7 cellular contexts compared by ENCODE assay signal in genomic region chr16:46396133-46396882, GRCh38.
DNase-seq lines count a peak whose midpoint lies in the region; TF ChIP-seq lines count a peak whose summit lies in the region.
"Not testable (repeated sequence)": the region's sequence is repeated elsewhere in the genome, so short reads cannot be mapped to it uniquely, and the experiment has no call there.

No MANE protein-coding gene starts in this region.

- H3K9ac ChIP-seq in adipocyte (ENCODE audit: low read length): not testable (repeated sequence)

- H3K36me3 ChIP-seq in adipocyte (ENCODE audit: control insufficient read depth, insufficient read depth, low read length, severe bottlenecking); prostate gland: not testable (repeated sequence)

- not testable (repeated sequence) for H3K9me3 ChIP-seq in adipocyte (ENCODE audit: control insufficient read depth, low read length); prostate gland

- TF ChIP-seq POLR2A in prostate gland (IDR thresholded peaks at IDR 0.05): not testable (repeated sequence)

- not testable (repeated sequence) for H3K27me3 ChIP-seq in adipocyte (replicated peaks; ENCODE audit: control insufficient read depth, insufficient read depth, low read length); prostate gland (replicated peaks; ENCODE audit: insufficient read depth)

- WGBS in prostate gland: 74% methylated on average over 31 of the region's 31 CpGs

- H3K27ac ChIP-seq in prostate gland: not testable (repeated sequence)

- DNase-seq in H4 (ENCODE audit: low spot score): peak; percentile 6
- peak; percentile 33 for DNase-seq in RPMI7951 (ENCODE audit: low read depth)
- DNase-seq in adipocyte (ENCODE audit: low read depth): peak; percentile 4
- peak; percentile 24 for DNase-seq in dermis blood vessel endothelial cell
- DNase-seq in foreskin melanocyte: peak; percentile 11
- peak; percentile 40 for DNase-seq in medulla oblongata (ENCODE audit: extremely low spot score)
- DNase-seq in prostate gland (ENCODE audit: low spot score): peak; percentile 45

- TF ChIP-seq CTCF in prostate gland (IDR thresholded peaks at IDR 0.05): not testable (repeated sequence)

- H3K4me3 ChIP-seq in adipocyte (ENCODE audit: low read length); prostate gland: not testable (repeated sequence)

- not testable (repeated sequence) for H3K4me1 ChIP-seq in adipocyte (ENCODE audit: control insufficient read depth, insufficient read depth, low read length); prostate gland (replicated peaks)

- intact Hi-C loops in prostate gland (cut with DNase I): not testable (repeated sequence)
